In genomic region chr4:40481977-40482376, GRCh38 we compare ENCODE assay signal across 20 cellular contexts.
"Had no signal": no experiment of that assay in that cellular context is flagged by ENCODE, and none has a peak within 500 bp of the region (broad histone marks: within the 10 kb centered on the region; RNA-seq: fewer than 3 reads in every experiment).

No MANE protein-coding gene starts in this region.

- ATAC-seq: heart right ventricle; left lobe of liver; naive thymus-derived CD8-positive, alpha-beta T cell; right cardiac atrium; stimulated activated effector memory CD8-positive, alpha-beta T cell treated with anti-CD3 and anti-CD28 coated beads, Interleukin-12 subunit alpha, Interleukin-12 subunit beta, amount 100 ng/mL, for 72 hours; stimulated activated naive CD8-positive, alpha-beta T cell treated with anti-CD3 and anti-CD28 coated beads, Interleukin-15, Interleukin-2, amounts not matched to agents 100 U/mL and 50 U/mL, for 24 hours had no signal

- H3K4me1 ChIP-seq: suprapubic skin, tibial artery, uterus had no signal

- H3K4me3 Mint-ChIP-seq: naive thymus-derived CD8-positive, alpha-beta T cell; stimulated activated effector memory CD8-positive, alpha-beta T cell treated with anti-CD3 and anti-CD28 coated beads, Interleukin-12 subunit alpha, Interleukin-12 subunit beta, amount 100 ng/mL, for 72 hours had no signal

- H3K27ac Mint-ChIP-seq: naive thymus-derived CD8-positive, alpha-beta T cell; stimulated activated effector memory CD8-positive, alpha-beta T cell treated with anti-CD3 and anti-CD28 coated beads, Interleukin-12 subunit alpha, Interleukin-12 subunit beta, amount 100 ng/mL, for 72 hours had no signal

- H3K27me3 ChIP-seq: neutrophil, suprapubic skin, upper lobe of left lung, uterus had no signal

- H3K9me3 ChIP-seq: heart right ventricle, neutrophil, suprapubic skin, tibial artery, upper lobe of left lung, uterus had no signal

- H3K36me3 Mint-ChIP-seq: stimulated activated effector memory CD8-positive, alpha-beta T cell treated with anti-CD3 and anti-CD28 coated beads, Interleukin-12 subunit alpha, Interleukin-12 subunit beta, amount 100 ng/mL, for 72 hours had no signal

- H3K4me1 Mint-ChIP-seq: stimulated activated effector memory CD8-positive, alpha-beta T cell treated with anti-CD3 and anti-CD28 coated beads, Interleukin-12 subunit alpha, Interleukin-12 subunit beta, amount 100 ng/mL, for 72 hours had no signal

- DNase-seq: cortex of kidney; dorsolateral prefrontal cortex; effector CD8-positive, alpha-beta T cell; foreskin melanocyte; heart right ventricle; hypothalamus; kidney glomerular epithelial cell; mammary epithelial cell; naive thymus-derived CD8-positive, alpha-beta T cell; right cardiac atrium; stimulated activated CD4-positive, alpha-beta T cell treated with anti-CD3 and anti-CD28 coated beads, Interleukin-4, amount 100 ng/mL, for 1 hour; stimulated activated CD8-positive, alpha-beta memory T cell treated with anti-CD3 and anti-CD28 coated beads, Interleukin-4, amount 100 ng/mL, for 48 hours; stimulated activated naive CD8-positive, alpha-beta T cell treated with anti-CD3 and anti-CD28 coated beads, Interleukin-15, Interleukin-2, amounts not matched to agents 100 U/mL and 50 U/mL, for 24 hours; tibial artery; upper lobe of left lung; uterus had no signal

- H3K27ac ChIP-seq: dorsolateral prefrontal cortex, heart right ventricle, neutrophil, suprapubic skin, tibial artery, uterus had no signal

- H3K9me3 Mint-ChIP-seq: naive thymus-derived CD8-positive, alpha-beta T cell; stimulated activated effector memory CD8-positive, alpha-beta T cell treated with anti-CD3 and anti-CD28 coated beads, Interleukin-12 subunit alpha, Interleukin-12 subunit beta, amount 100 ng/mL, for 72 hours had no signal
